2 cellular contexts compared by ENCODE assay signal in the genomic region with DNA sequence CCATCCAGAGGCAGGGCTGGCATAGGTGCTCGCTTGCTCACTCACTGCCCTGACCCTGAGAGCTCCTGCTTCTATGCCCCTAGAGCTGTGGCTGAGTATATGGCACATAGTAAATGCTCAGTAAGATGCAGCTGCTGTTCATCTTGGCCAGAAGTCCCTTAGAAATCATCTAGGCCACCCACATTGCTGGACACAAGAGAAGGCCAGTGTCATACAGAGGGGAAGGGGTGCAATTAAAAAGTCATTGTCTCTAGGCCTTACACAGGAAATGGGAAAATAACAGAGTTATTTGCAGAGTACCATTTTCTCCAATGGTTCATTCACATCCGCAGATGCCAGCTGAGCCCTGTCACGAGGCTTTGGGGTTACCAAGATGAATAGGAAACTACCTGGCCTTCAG.
TF ChIP-seq lines count a peak whose summit lies in the region.

No MANE protein-coding gene starts in this region.

TF ChIP-seq in A549, 52 proteins besides CTCF, POLR2A, EP300 and RAD21:
- TF ChIP-seq, protein P1, sequence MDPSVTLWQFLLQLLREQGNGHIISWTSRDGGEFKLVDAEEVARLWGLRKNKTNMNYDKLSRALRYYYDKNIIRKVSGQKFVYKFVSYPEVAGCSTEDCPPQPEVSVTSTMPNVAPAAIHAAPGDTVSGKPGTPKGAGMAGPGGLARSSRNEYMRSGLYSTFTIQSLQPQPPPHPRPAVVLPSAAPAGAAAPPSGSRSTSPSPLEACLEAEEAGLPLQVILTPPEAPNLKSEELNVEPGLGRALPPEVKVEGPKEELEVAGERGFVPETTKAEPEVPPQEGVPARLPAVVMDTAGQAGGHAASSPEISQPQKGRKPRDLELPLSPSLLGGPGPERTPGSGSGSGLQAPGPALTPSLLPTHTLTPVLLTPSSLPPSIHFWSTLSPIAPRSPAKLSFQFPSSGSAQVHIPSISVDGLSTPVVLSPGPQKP (IDR thresholded peaks at IDR 0.05; ENCODE audit: low read depth, low read length) = no peak
- no peak for TF ChIP-seq JUNB (IDR thresholded peaks at IDR 0.05)
- TF ChIP-seq CBX8 (IDR thresholded peaks at IDR 0.05) = no peak
- no peak for TF ChIP-seq SREBF2 (IDR thresholded peaks at IDR 0.05)
- TF ChIP-seq MAZ (IDR thresholded peaks at IDR 0.05; ENCODE audit: borderline replicate concordance, low read depth, low read length) = no peak
- no peak for TF ChIP-seq POLR2AphosphoS2 (conservative IDR thresholded peaks at IDR 0.05; ENCODE audit: low read length)
- no peak for TF ChIP-seq FOXS1 (CRISPR knock-in tag; IDR thresholded peaks at IDR 0.05)
- TF ChIP-seq CHD2 (IDR thresholded peaks at IDR 0.05; ENCODE audit: low read length, partially characterized antibody) = no peak
- no peak for TF ChIP-seq PHF8 (IDR thresholded peaks at IDR 0.05; ENCODE audit: borderline replicate concordance, low read depth)
- no peak for TF ChIP-seq EHF (CRISPR knock-in tag; IDR thresholded peaks at IDR 0.05)
- TF ChIP-seq, protein P2, sequence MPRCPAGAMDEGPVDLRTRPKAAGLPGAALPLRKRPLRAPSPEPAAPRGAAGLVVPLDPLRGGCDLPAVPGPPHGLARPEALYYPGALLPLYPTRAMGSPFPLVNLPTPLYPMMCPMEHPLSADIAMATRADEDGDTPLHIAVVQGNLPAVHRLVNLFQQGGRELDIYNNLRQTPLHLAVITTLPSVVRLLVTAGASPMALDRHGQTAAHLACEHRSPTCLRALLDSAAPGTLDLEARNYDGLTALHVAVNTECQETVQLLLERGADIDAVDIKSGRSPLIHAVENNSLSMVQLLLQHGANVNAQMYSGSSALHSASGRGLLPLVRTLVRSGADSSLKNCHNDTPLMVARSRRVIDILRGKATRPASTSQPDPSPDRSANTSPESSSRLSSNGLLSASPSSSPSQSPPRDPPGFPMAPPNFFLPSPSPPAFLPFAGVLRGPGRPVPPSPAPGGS (IDR thresholded peaks at IDR 0.05) = no peak
- TF ChIP-seq TFCP2L1 (CRISPR knock-in tag; IDR thresholded peaks at IDR 0.05) = no peak
- TF ChIP-seq FOSL2 (IDR thresholded peaks at IDR 0.05) = no peak
- TF ChIP-seq FOSL2 (CRISPR knock-in tag; IDR thresholded peaks at IDR 0.05) = no peak
- TF ChIP-seq, protein P3, sequence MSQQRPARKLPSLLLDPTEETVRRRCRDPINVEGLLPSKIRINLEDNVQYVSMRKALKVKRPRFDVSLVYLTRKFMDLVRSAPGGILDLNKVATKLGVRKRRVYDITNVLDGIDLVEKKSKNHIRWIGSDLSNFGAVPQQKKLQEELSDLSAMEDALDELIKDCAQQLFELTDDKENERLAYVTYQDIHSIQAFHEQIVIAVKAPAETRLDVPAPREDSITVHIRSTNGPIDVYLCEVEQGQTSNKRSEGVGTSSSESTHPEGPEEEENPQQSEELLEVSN (IDR thresholded peaks at IDR 0.05; ENCODE audit: borderline replicate concordance, low read depth) = no peak
- no peak for TF ChIP-seq ZSCAN20 (CRISPR knock-in tag; IDR thresholded peaks at IDR 0.05)
- TF ChIP-seq KDM5A (IDR thresholded peaks at IDR 0.05) = no peak
- TF ChIP-seq, protein P4, sequence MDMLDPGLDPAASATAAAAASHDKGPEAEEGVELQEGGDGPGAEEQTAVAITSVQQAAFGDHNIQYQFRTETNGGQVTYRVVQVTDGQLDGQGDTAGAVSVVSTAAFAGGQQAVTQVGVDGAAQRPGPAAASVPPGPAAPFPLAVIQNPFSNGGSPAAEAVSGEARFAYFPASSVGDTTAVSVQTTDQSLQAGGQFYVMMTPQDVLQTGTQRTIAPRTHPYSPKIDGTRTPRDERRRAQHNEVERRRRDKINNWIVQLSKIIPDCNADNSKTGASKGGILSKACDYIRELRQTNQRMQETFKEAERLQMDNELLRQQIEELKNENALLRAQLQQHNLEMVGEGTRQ (IDR thresholded peaks at IDR 0.05) = no peak
- TF ChIP-seq, protein P5, sequence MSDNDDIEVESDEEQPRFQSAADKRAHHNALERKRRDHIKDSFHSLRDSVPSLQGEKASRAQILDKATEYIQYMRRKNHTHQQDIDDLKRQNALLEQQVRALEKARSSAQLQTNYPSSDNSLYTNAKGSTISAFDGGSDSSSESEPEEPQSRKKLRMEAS (IDR thresholded peaks at IDR 0.05) = no peak

TF ChIP-seq in SK-N-SH, 30 proteins besides CTCF, POLR2A, EP300 and RAD21:
- TF ChIP-seq EZH2phosphoT487 (IDR thresholded peaks at IDR 0.05; ENCODE audit: borderline replicate concordance, low read depth) = no peak
- TF ChIP-seq RXRA (IDR thresholded peaks at IDR 0.05; ENCODE audit: borderline replicate concordance, low read depth) = no peak
- no peak for TF ChIP-seq GATA2 (CRISPR knock-in tag; IDR thresholded peaks at IDR 0.05)
- no peak for TF ChIP-seq TCF12 (IDR thresholded peaks at IDR 0.05)
- no peak for TF ChIP-seq TEAD4 (IDR thresholded peaks at IDR 0.05; ENCODE audit: borderline replicate concordance, insufficient read depth)
- no peak for TF ChIP-seq RCOR1 (IDR thresholded peaks at IDR 0.05; ENCODE audit: low read length)
- no peak for TF ChIP-seq MEF2A (IDR thresholded peaks at IDR 0.05; ENCODE audit: borderline replicate concordance, low read depth)
- TF ChIP-seq SIN3A (IDR thresholded peaks at IDR 0.05; ENCODE audit: borderline replicate concordance, low read depth, low read length) = no peak
- TF ChIP-seq GABPA (IDR thresholded peaks at IDR 0.05; ENCODE audit: low read depth) = no peak
